ENCODE assay signal across 10 cellular contexts in genomic region chr2:219358170-219359075, GRCh38. TPM values are rescaled to one million over a fixed set of nuclear protein-coding genes. Genes with fewer than 3 reads are reported as not detected.
DNase-seq lines count a peak whose midpoint lies in the region; ATAC-seq and TF ChIP-seq lines count a peak whose summit lies in the region.
"Had no signal": no experiment of that assay in that cellular context is flagged by ENCODE, and none has a peak within 500 bp of the region (broad histone marks: within the 10 kb centered on the region; RNA-seq: fewer than 3 reads in every experiment).

No MANE protein-coding gene starts in this region.

- no peak overlapping the region for H3K27ac ChIP-seq in effector memory CD4-positive, alpha-beta T cell (ENCODE audit: insufficient read depth, low read length, poor library complexity, severe bottlenecking)

- H3K4me1 Mint-ChIP-seq in activated T-cell treated with anti-CD3 and anti-CD28 coated beads, Interleukin-2, amount 50 U/mL, for 72 hours (ENCODE audit: low read depth): no peaks in the 10 kb centered on the region
- H3K4me1 Mint-ChIP-seq in stimulated activated naive CD8-positive, alpha-beta T cell treated with anti-CD3 and anti-CD28 coated beads, Interleukin-15, amount 100 ng/mL, for 72 hours: peaks cover 9% of the 10 kb centered on the region

- peak; percentile 73 to 83 for ATAC-seq in activated T-cell treated with anti-CD3 and anti-CD28 coated beads, Interleukin-2, amount 50 U/mL, for 72 hours (replicated peaks in 1 of 2)
- peak; percentile 75 for ATAC-seq in stimulated activated naive CD8-positive, alpha-beta T cell treated with anti-CD3 and anti-CD28 coated beads, Interleukin-15, amount 100 ng/mL, for 72 hours

- DNase-seq in activated T-cell treated with anti-CD3 and anti-CD28 coated beads for 48 hours (ENCODE audit: low read depth) (peak; percentile 19), left kidney (ENCODE audit: low read depth, low spot score) (peak; percentile 27), GDM1 (lab: John Stamatoyannopoulos, UW) (no peak), GM20000 (ENCODE audit: low spot score) (no peak)
- no peak for DNase-seq in activated T-cell treated with anti-CD3 and anti-CD28 coated beads, Interleukin-2, amount 50 U/mL, for 1 hour
- DNase-seq in activated T-cell treated with anti-CD3 and anti-CD28 coated beads, Interleukin-2, amount 50 U/mL, for 72 hours: peak; percentile 24 to 53
- DNase-seq in stimulated activated naive CD8-positive, alpha-beta T cell treated with anti-CD3 and anti-CD28 coated beads, Interleukin-15, amount 100 ng/mL, for 72 hours: peak in 1 of 2 donors; percentile 18
- no peak for DNase-seq in effector memory CD4-positive, alpha-beta T cell
- DNase-seq: RPMI8226 had no signal

- no peaks in the 10 kb centered on the region for H3K36me3 ChIP-seq in effector memory CD4-positive, alpha-beta T cell (ENCODE audit: control insufficient read depth, insufficient read depth, low read length)

- no peaks in the 10 kb centered on the region for H3K9me3 Mint-ChIP-seq in activated T-cell treated with anti-CD3 and anti-CD28 coated beads, Interleukin-2, amount 50 U/mL, for 72 hours
- no peaks in the 10 kb centered on the region for H3K9me3 Mint-ChIP-seq in stimulated activated naive CD8-positive, alpha-beta T cell treated with anti-CD3 and anti-CD28 coated beads, Interleukin-15, amount 100 ng/mL, for 72 hours
- H3K9me3 Mint-ChIP-seq: activated T-helper 2 cell treated with anti-CD3 and anti-CD28 coated beads, Interferon-gamma antibody, Interleukin-2, Interleukin-4, amounts not matched to agents 10 μg/mL and 5 μg/mL and 100 μg/mL, durations not matched to agents 14 hours and 24 hours and 36 hours had no signal

- TF ChIP-seq CTCF in GM20000 (IDR thresholded peaks at IDR 0.05; ENCODE audit: extremely low read depth, missing control alignments): no peak

- H3K4me3 ChIP-seq in effector memory CD4-positive, alpha-beta T cell (ENCODE audit: insufficient read depth, low read depth, low read length, poor library complexity, severe bottlenecking): no peak overlapping the region

- H3K4me3 Mint-ChIP-seq in activated T-cell treated with anti-CD3 and anti-CD28 coated beads, Interleukin-2, amount 50 U/mL, for 72 hours: peak overlapping the region; percentile 37 to 72
- H3K4me3 Mint-ChIP-seq in stimulated activated naive CD8-positive, alpha-beta T cell treated with anti-CD3 and anti-CD28 coated beads, Interleukin-15, amount 100 ng/mL, for 72 hours: peak overlapping the region; percentile 31 to 65

- H3K36me3 Mint-ChIP-seq in activated T-cell treated with anti-CD3 and anti-CD28 coated beads, Interleukin-2, amount 50 U/mL, for 72 hours (ENCODE audit: insufficient read depth in 2 of 2): no peaks in the 10 kb centered on the region

- peaks cover 6% of the 10 kb centered on the region for H3K4me1 ChIP-seq in effector memory CD4-positive, alpha-beta T cell (ENCODE audit: control insufficient read depth, insufficient read depth, low read length, poor library complexity, severe bottlenecking)

- no peaks in the 10 kb centered on the region for H3K9me3 ChIP-seq in effector memory CD4-positive, alpha-beta T cell (ENCODE audit: control insufficient read depth, low read length)

- H3K27ac Mint-ChIP-seq in activated T-cell treated with anti-CD3 and anti-CD28 coated beads, Interleukin-2, amount 50 U/mL, for 72 hours: no peak overlapping the region
- no peak overlapping the region for H3K27ac Mint-ChIP-seq in stimulated activated naive CD8-positive, alpha-beta T cell treated with anti-CD3 and anti-CD28 coated beads, Interleukin-15, amount 100 ng/mL, for 72 hours
- H3K27ac Mint-ChIP-seq: activated T-helper 2 cell treated with anti-CD3 and anti-CD28 coated beads, Interferon-gamma antibody, Interleukin-2, Interleukin-4, amounts not matched to agents 10 μg/mL and 5 μg/mL and 100 μg/mL, durations not matched to agents 14 hours and 24 hours and 36 hours had no signal

- peaks cover 37% of the 10 kb centered on the region for H3K27me3 Mint-ChIP-seq in activated T-cell treated with anti-CD3 and anti-CD28 coated beads, Interleukin-2, amount 50 U/mL, for 72 hours (ENCODE audit: low read depth)
- peaks cover 67% of the 10 kb centered on the region for H3K27me3 Mint-ChIP-seq in stimulated activated naive CD8-positive, alpha-beta T cell treated with anti-CD3 and anti-CD28 coated beads, Interleukin-15, amount 100 ng/mL, for 72 hours

- peaks cover 19% of the 10 kb centered on the region for H3K27me3 ChIP-seq in effector memory CD4-positive, alpha-beta T cell (replicated peaks; ENCODE audit: control insufficient read depth, insufficient read depth, low read length, poor library complexity, severe bottlenecking)

RNA-seq across cellular contexts. Expression of gene RESP18, which starts 25.9 kb away (rescaled TPM):
- total RNA-seq in activated T-cell treated with anti-CD3 and anti-CD28 coated beads, Interleukin-2, amount 50 U/mL, for 72 hours: not detected
- total RNA-seq: activated T-helper 2 cell treated with anti-CD3 and anti-CD28 coated beads, Interferon-gamma antibody, Interleukin-2, Interleukin-4, amounts not matched to agents 10 μg/mL and 5 μg/mL and 100 μg/mL, durations not matched to agents 14 hours and 24 hours and 36 hours had no signal

RNA-seq across cellular contexts. Expression of gene DNPEP, which starts 29.3 kb away (rescaled TPM):
- total RNA-seq in activated T-cell treated with anti-CD3 and anti-CD28 coated beads, Interleukin-2, amount 50 U/mL, for 72 hours: 10 to 100 TPM; 61.5 to 71.0 TPM

RNA-seq across cellular contexts. Expression of gene PTPRN, which starts 49.2 kb away (rescaled TPM):
- total RNA-seq in activated T-cell treated with anti-CD3 and anti-CD28 coated beads, Interleukin-2, amount 50 U/mL, for 72 hours: 1 to 10 TPM; 1.7 to 2.5 TPM

RNA-seq across cellular contexts. Expression of gene DES, which starts 59.8 kb away (rescaled TPM):
- under 1 TPM in 1 of 2 donors, not detected in 1; 0.10 TPM for total RNA-seq in activated T-cell treated with anti-CD3 and anti-CD28 coated beads, Interleukin-2, amount 50 U/mL, for 72 hours
- total RNA-seq: activated T-helper 2 cell treated with anti-CD3 and anti-CD28 coated beads, Interferon-gamma antibody, Interleukin-2, Interleukin-4, amounts not matched to agents 10 μg/mL and 5 μg/mL and 100 μg/mL, durations not matched to agents 14 hours and 24 hours and 36 hours had no signal

Comparison
In these comparisons a context has a peak if more than half of its experiments do, and no peak if none do; other contexts are left out.
1. DNase-seq: peak in activated T-cell treated with anti-CD3 and anti-CD28 coated beads for 48 hours (single experiment), activated T-cell treated with anti-CD3 and anti-CD28 coated beads, Interleukin-2, amount 50 U/mL, for 72 hours (2 of 2) and left kidney (single experiment); none in activated T-cell treated with anti-CD3 and anti-CD28 coated beads, Interleukin-2, amount 50 U/mL, for 1 hour (single experiment), effector memory CD4-positive, alpha-beta T cell (0 of 3), GDM1 (single experiment) and GM20000 (single experiment).